In genomic region chr17:71780596-71780995, GRCh38 we compare ENCODE assay signal across 6 cellular contexts.
"Had no signal": no experiment of that assay in that cellular context is flagged by ENCODE, and none has a peak within 500 bp of the region (broad histone marks: within the 10 kb centered on the region; RNA-seq: fewer than 3 reads in every experiment).

No MANE protein-coding gene starts in this region.

- H3K4me3 ChIP-seq: GM23248, HAP-1 had no signal

- H3K36me3 ChIP-seq: HAP-1 had no signal

- H2AFZ ChIP-seq: GM23248 had no signal

- H3K9me3 ChIP-seq: HAP-1 had no signal

- H3K9ac ChIP-seq: GM23248, KMS-11 had no signal

- DNase-seq: GM23248, GOT3, H7, KBM-7 had no signal

- H3K4me2 ChIP-seq: KMS-11 had no signal

- H3K27ac ChIP-seq: GM23248, KMS-11 had no signal

- H3K4me1 ChIP-seq: HAP-1 had no signal
